Comparison of ENCODE assay signal across 13 cellular contexts in genomic region chrX:50920132-50920531, GRCh38. TPM values are rescaled to one million over a fixed set of nuclear protein-coding genes. Genes with fewer than 3 reads are reported as not detected.
DNase-seq lines count a peak whose midpoint lies in the region; ATAC-seq and TF ChIP-seq lines count a peak whose summit lies in the region.
"Had no signal": no experiment of that assay in that cellular context is flagged by ENCODE, and none has a peak within 500 bp of the region (broad histone marks: within the 10 kb centered on the region; RNA-seq: fewer than 3 reads in every experiment).

No MANE protein-coding gene starts in this region.

- H3K27me3 Mint-ChIP-seq in T-helper 2 cell treated with Interferon-gamma antibody and Interleukin-4, amounts not matched to agents 5 μg/mL and 100 μg/mL, for 36 hours (ENCODE audit: low read depth), result no peaks in the 10 kb centered on the region
- H3K27me3 Mint-ChIP-seq: activated naive CD8-positive, alpha-beta T cell had no signal

- H2AK5ac ChIP-seq in mesenchymal stem cell (ENCODE audit: low read length, severe bottlenecking), result no peak overlapping the region

- H2AFZ ChIP-seq in mesenchymal stem cell (ENCODE audit: low read depth, low read length), result no peak overlapping the region

- no peak overlapping the region for H3K27ac ChIP-seq in mesenchymal stem cell (ENCODE audit: low read length, poor library complexity, severe bottlenecking)
- H3K27ac ChIP-seq: skin epidermis had no signal

- H3K36me3 ChIP-seq in BE2C (no peaks in the 10 kb centered on the region), mesenchymal stem cell (ENCODE audit: control insufficient read depth in 1 of 2, insufficient read depth in 2 of 2, low read depth in 1 of 2, low read length in 2 of 2) (no peaks in the 10 kb centered on the region)

- H4K8ac ChIP-seq in mesenchymal stem cell (ENCODE audit: low read length), result no peak overlapping the region

- no peak overlapping the region for H4K91ac ChIP-seq in mesenchymal stem cell (ENCODE audit: low read length)

- no peak overlapping the region for H3K4me2 ChIP-seq in mesenchymal stem cell (ENCODE audit: low read length, poor library complexity, severe bottlenecking)

- H2BK12ac ChIP-seq in mesenchymal stem cell (ENCODE audit: low read length in 2 of 2), result no peak overlapping the region

- no peaks in the 10 kb centered on the region for H3K36me3 Mint-ChIP-seq in T-helper 2 cell treated with Interferon-gamma antibody and Interleukin-4, amounts not matched to agents 5 μg/mL and 100 μg/mL, for 36 hours (ENCODE audit: low read depth)
- H3K36me3 Mint-ChIP-seq: activated naive CD8-positive, alpha-beta T cell had no signal

- H3K9ac ChIP-seq in mesenchymal stem cell (ENCODE audit: low read length), result no peak overlapping the region

- no peak overlapping the region for H2BK15ac ChIP-seq in mesenchymal stem cell (ENCODE audit: low read depth, poor library complexity, severe bottlenecking)

- no peak for ATAC-seq in GM18907 (IDR thresholded peaks at IDR 0.05; ENCODE audit: unreplicated experiment)

- TF ChIP-seq CTCF in BE2C (IDR thresholded peaks at IDR 0.05; ENCODE audit: low read depth, low read length) (peak; percentile 55), LNCaP clone FGC (IDR thresholded peaks at IDR 0.05; ENCODE audit: control insufficient read depth, extremely low read depth, insufficient read depth) (peak; percentile 47)

- H2BK5ac ChIP-seq in mesenchymal stem cell (ENCODE audit: low read depth, low read length, poor library complexity, severe bottlenecking), result no peak overlapping the region

- no peaks in the 10 kb centered on the region for H3K9me3 Mint-ChIP-seq in T-helper 2 cell treated with Interferon-gamma antibody and Interleukin-4, amounts not matched to agents 5 μg/mL and 100 μg/mL, for 36 hours

- no peak overlapping the region for H3K14ac ChIP-seq in mesenchymal stem cell (ENCODE audit: low read length in 2 of 2)

- no peak overlapping the region for H3K4ac ChIP-seq in mesenchymal stem cell (ENCODE audit: low read depth in 1 of 2, low read length in 2 of 2)

- no peak overlapping the region for H3K4me3 Mint-ChIP-seq in T-helper 2 cell treated with Interferon-gamma antibody and Interleukin-4, amounts not matched to agents 5 μg/mL and 100 μg/mL, for 36 hours
- H3K4me3 Mint-ChIP-seq: activated naive CD8-positive, alpha-beta T cell had no signal

- H3K4me1 ChIP-seq in BE2C (no peaks in the 10 kb centered on the region), mesenchymal stem cell (ENCODE audit: control insufficient read depth, insufficient read depth, low read depth, low read length) (no peaks in the 10 kb centered on the region)

- no peaks in the 10 kb centered on the region for H3K27me3 ChIP-seq in BE2C
- peaks cover 0 to 20% of the 10 kb centered on the region in 2 experiments for H3K27me3 ChIP-seq in mesenchymal stem cell (ENCODE audit: control insufficient read depth in 1 of 2, insufficient read depth in 1 of 2, low read length in 2 of 2)

- no peaks in the 10 kb centered on the region for H3K79me1 ChIP-seq in mesenchymal stem cell (replicated peaks; ENCODE audit: low read length, poor library complexity, severe bottlenecking)

- H3K9me3 ChIP-seq in BE2C, result no peaks in the 10 kb centered on the region
- H3K9me3 ChIP-seq in mesenchymal stem cell (ENCODE audit: control insufficient read depth, low read length), result no peaks in the 10 kb centered on the region

- H3K27ac Mint-ChIP-seq in T-helper 2 cell treated with Interferon-gamma antibody and Interleukin-4, amounts not matched to agents 5 μg/mL and 100 μg/mL, for 36 hours, result no peak overlapping the region
- H3K27ac Mint-ChIP-seq: activated naive CD8-positive, alpha-beta T cell had no signal

- H3K23ac ChIP-seq in mesenchymal stem cell (ENCODE audit: low read length in 2 of 2), result no peak overlapping the region

- H3K18ac ChIP-seq in mesenchymal stem cell (ENCODE audit: low read depth in 1 of 2, low read length in 2 of 2), result no peak overlapping the region

- no peak overlapping the region for H2BK120ac ChIP-seq in mesenchymal stem cell (ENCODE audit: low read depth, low read length)

- H3K4me1 Mint-ChIP-seq in T-helper 2 cell treated with Interferon-gamma antibody and Interleukin-4, amounts not matched to agents 5 μg/mL and 100 μg/mL, for 36 hours (ENCODE audit: low read depth), result no peaks in the 10 kb centered on the region

- DNase-seq in BE2C (no peak), LNCaP clone FGC (ENCODE audit: low read depth) (no peak), dermis microvascular lymphatic vessel endothelial cell (ENCODE audit: low read depth in 2 of 2) (peak; percentile 27 to 45), mesenchymal stem cell (peak; percentile 26), T-helper 2 cell (no peak), DMS153 (lab: John Stamatoyannopoulos, UW) (no peak)
- DNase-seq in T-helper 2 cell treated with Interferon-gamma antibody and Interleukin-4, amounts not matched to agents 5 μg/mL and 100 μg/mL, for 36 hours (ENCODE audit: low spot score), result no peak
- DNase-seq: GDM1, NCI-H1930, T1000 had no signal

- H3K4me3 ChIP-seq in BE2C (ENCODE audit: low read depth, low read length) (no peak overlapping the region), LNCaP clone FGC (ENCODE audit: low read depth, low read length) (no peak overlapping the region), mesenchymal stem cell (ENCODE audit: insufficient read depth in 1 of 2, low read depth in 1 of 2, low read length in 2 of 2) (no peak overlapping the region)
- H3K4me3 ChIP-seq: skin epidermis had no signal

RNA-seq across cellular contexts. Expression of gene BMP15, which starts 9.6 kb away (rescaled TPM):
- polyA plus RNA-seq in BE2C (2012; ENCODE audit: insufficient read depth, insufficient read length, low read depth), result not detected
- not detected in 2 replicates for total RNA-seq in dermis microvascular lymphatic vessel endothelial cell
- not detected for polyA plus RNA-seq in mesenchymal stem cell (2013, experiment 1 of 2)
- polyA plus RNA-seq in mesenchymal stem cell (2013, experiment 2 of 2), result not detected

Comparison
In these comparisons a context has a peak if more than half of its experiments do, and no peak if none do; other contexts are left out.
1. DNase-seq: peak in dermis microvascular lymphatic vessel endothelial cell (2 of 2) and mesenchymal stem cell (single experiment); none in BE2C (single experiment), LNCaP clone FGC (single experiment), T-helper 2 cell treated with Interferon-gamma antibody and Interleukin-4, amounts not matched to agents 5 μg/mL and 100 μg/mL, for 36 hours (single experiment), T-helper 2 cell (0 of 5) and DMS153 (single experiment).